17 cellular contexts compared by ENCODE assay signal in the genomic region with DNA sequence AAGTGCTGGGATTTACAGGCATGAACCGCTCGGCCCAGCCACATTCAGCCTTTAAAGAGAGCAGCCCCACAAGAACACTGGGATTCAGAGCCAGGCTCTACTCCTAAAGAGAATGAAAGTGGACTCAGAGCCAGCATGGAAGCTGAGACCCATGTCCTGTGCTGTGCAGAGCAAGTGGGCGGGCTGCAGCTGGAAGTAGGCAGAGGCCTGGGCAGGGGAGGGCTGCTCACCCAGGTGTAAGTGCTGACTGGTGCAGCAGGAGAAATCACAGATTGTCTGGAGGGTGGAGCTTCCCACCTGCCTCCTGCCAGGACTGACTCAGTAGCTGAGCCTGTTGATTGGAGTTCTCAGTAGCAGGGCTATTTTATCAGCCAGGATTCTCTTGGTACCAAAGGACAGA.
DNase-seq lines count a peak whose midpoint lies in the region; ATAC-seq, FAIRE-seq and TF ChIP-seq lines count a peak whose summit lies in the region.
"Had no signal": no experiment of that assay in that cellular context is flagged by ENCODE, and none has a peak within 500 bp of the region (broad histone marks: within the 10 kb centered on the region; RNA-seq: fewer than 3 reads in every experiment).

No MANE protein-coding gene starts in this region.

- H3K27me3 ChIP-seq in right cardiac atrium (ENCODE audit: control insufficient read depth, insufficient read depth): no peaks in the 10 kb centered on the region
- H3K27me3 ChIP-seq in bronchial epithelial cell (ENCODE audit: control insufficient read depth, insufficient read depth, low read length): no peaks in the 10 kb centered on the region
- H3K27me3 ChIP-seq in keratinocyte (ENCODE audit: control insufficient read depth, extremely low read depth, insufficient read depth, low read length): no peaks in the 10 kb centered on the region
- no peaks in the 10 kb centered on the region for H3K27me3 ChIP-seq in vagina
- H3K27me3 ChIP-seq: SJSA1 had no signal

- ATAC-seq in left cardiac atrium: peak; percentile 12 to 37
- ATAC-seq in right cardiac atrium: no peak
- ATAC-seq in HG02885 (IDR thresholded peaks at IDR 0.05; ENCODE audit: poor library complexity, unreplicated experiment): no peak

- dilution Hi-C loops in keratinocyte (cut with MboI; ENCODE audit: extremely low pct_ligation_motif_present, low sequenced_read_pairs): no loop called here

- H3K9me1 ChIP-seq in keratinocyte (ENCODE audit: control insufficient read depth, extremely low read depth, insufficient read depth, low read length): no peaks in the 10 kb centered on the region

- intact Hi-C loops in left cardiac atrium (cut with DNase I): loop anchor here in 1 of 2 donors (10.0 kb wide), 1 partner anchor 256 kb away; no protein-coding TSS in a partner anchor
- intact Hi-C loops in right cardiac atrium (cut with DNase I): no loop called here
- intact Hi-C loops in vagina (cut with DNase I): no loop called here

- H3K4me1 ChIP-seq in right cardiac atrium (ENCODE audit: control insufficient read depth, insufficient read depth, low read length): peaks cover 6% of the 10 kb centered on the region
- peaks cover 17% of the 10 kb centered on the region for H3K4me1 ChIP-seq in keratinocyte (ENCODE audit: control insufficient read depth, extremely low read depth, insufficient read depth, low read length)
- peaks cover 22% of the 10 kb centered on the region for H3K4me1 ChIP-seq in vagina
- H3K4me1 ChIP-seq: Caco-2 had no signal

- WGBS in right cardiac atrium: 97% methylated on average over 3 of the region's 3 CpGs

- TF ChIP-seq POLR2A in vagina (IDR thresholded peaks at IDR 0.05): no peak

- H3K36me3 ChIP-seq in bronchial epithelial cell (ENCODE audit: control insufficient read depth, insufficient read depth, low read length) (peaks cover 3% of the 10 kb centered on the region), keratinocyte (ENCODE audit: control insufficient read depth in 2 of 2, extremely low read depth in 1 of 2, insufficient read depth in 2 of 2, low read length in 2 of 2) (peaks cover 2 to 8% of the 10 kb centered on the region in 2 experiments), vagina (no peaks in the 10 kb centered on the region)
- H3K36me3 ChIP-seq: SJSA1 had no signal

- no peak for DNase-seq in left cardiac atrium
- DNase-seq in right cardiac atrium: no peak
- DNase-seq in bronchial epithelial cell (ENCODE audit: low read depth): peak; percentile 39
- no peak for DNase-seq in keratinocyte (ENCODE audit: low read depth, low spot score)
- DNase-seq in HCEC 1CT: no peak
- no peak for DNase-seq in SIG-M5 (lab: John Stamatoyannopoulos, UW)
- no peak for DNase-seq in vagina (ENCODE audit: extremely low spot score in 2 of 2)
- DNase-seq: Caco-2; CD4-positive, alpha-beta T cell; H9; NCI-H1694 treated with DMSO at 0.1 percent for 48 hours; NCI-H2227 treated with DMSO at 0.1 percent for 48 hours; NCI-H524 treated with DMSO at 0.1 percent for 48 hours; PC-9 had no signal

- H4K20me1 ChIP-seq in keratinocyte (ENCODE audit: control insufficient read depth, extremely low read depth, insufficient read depth, low read length): peaks cover 6% of the 10 kb centered on the region

- no peak overlapping the region for H3K27ac ChIP-seq in right cardiac atrium (ENCODE audit: low read length)
- H3K27ac ChIP-seq in keratinocyte (ENCODE audit: control insufficient read depth, insufficient read depth, low read length): no peak overlapping the region
- no peak overlapping the region for H3K27ac ChIP-seq in vagina
- H3K27ac ChIP-seq: PC-9, SJSA1 had no signal

- H2AFZ ChIP-seq in keratinocyte (ENCODE audit: control insufficient read depth, low read length): no peak overlapping the region
- H2AFZ ChIP-seq: PC-9 had no signal

- H3K4me3 ChIP-seq in right cardiac atrium (ENCODE audit: low read length): no peak overlapping the region
- H3K4me3 ChIP-seq in bronchial epithelial cell (ENCODE audit: low read depth, low read length): no peak overlapping the region
- no peak overlapping the region for H3K4me3 ChIP-seq in keratinocyte (ENCODE audit: control insufficient read depth in 2 of 3, extremely low read depth in 1 of 3, insufficient read depth in 2 of 3, low read depth in 1 of 3, low read length in 3 of 3)
- no peak overlapping the region for H3K4me3 ChIP-seq in vagina
- H3K4me3 ChIP-seq: PC-9, SJSA1 had no signal

- H3K9me3 ChIP-seq in right cardiac atrium (ENCODE audit: control insufficient read depth, low read length): no peaks in the 10 kb centered on the region
- no peaks in the 10 kb centered on the region for H3K9me3 ChIP-seq in keratinocyte (ENCODE audit: control insufficient read depth, low read depth, low read length)
- no peaks in the 10 kb centered on the region for H3K9me3 ChIP-seq in vagina
- H3K9me3 ChIP-seq: Caco-2, SJSA1 had no signal

- H3K9ac ChIP-seq in keratinocyte (ENCODE audit: control insufficient read depth, extremely low read depth, insufficient read depth, low read length): no peak overlapping the region

- TF ChIP-seq CTCF in bronchial epithelial cell (IDR thresholded peaks at IDR 0.05; ENCODE audit: insufficient read depth, low read length, severe bottlenecking) (no peak), keratinocyte (optimal IDR thresholded peaks at IDR 0.05 in 1 of 3, IDR thresholded peaks at IDR 0.05 in 1 of 3, conservative IDR thresholded peaks at IDR 0.05 in 1 of 3; ENCODE audit: extremely low read depth in 1 of 3, insufficient read depth in 2 of 3, low read length in 3 of 3) (no peak), vagina (IDR thresholded peaks at IDR 0.05) (no peak)

- H3K79me2 ChIP-seq in keratinocyte (ENCODE audit: control insufficient read depth, insufficient read depth, low read length): no peaks in the 10 kb centered on the region

- FAIRE-seq in bronchial epithelial cell (lab: Jason Lieb, UNC) (no peak), keratinocyte (lab: Jason Lieb, UNC) (peak; percentile 71)
- FAIRE-seq: G401.6 had no signal

- no peak overlapping the region for H3K4me2 ChIP-seq in keratinocyte (ENCODE audit: control insufficient read depth, extremely low read depth, insufficient read depth, low read depth, low read length)
- H3K4me2 ChIP-seq: PC-9 had no signal

Comparison
In these comparisons a context has a peak if more than half of its experiments do, and no peak if none do; other contexts are left out.
1. ATAC-seq: peak in left cardiac atrium (2 of 2); none in right cardiac atrium (0 of 2) and HG02885 (single experiment).